Comparison of ENCODE assay signal across 8 cellular contexts in genomic region chr20:1118336-1119127, GRCh38. TPM values are rescaled to one million over a fixed set of nuclear protein-coding genes. Genes with fewer than 3 reads are reported as not detected.
DNase-seq lines count a peak whose midpoint lies in the region; ATAC-seq and TF ChIP-seq lines count a peak whose summit lies in the region.

A gene with protein sequence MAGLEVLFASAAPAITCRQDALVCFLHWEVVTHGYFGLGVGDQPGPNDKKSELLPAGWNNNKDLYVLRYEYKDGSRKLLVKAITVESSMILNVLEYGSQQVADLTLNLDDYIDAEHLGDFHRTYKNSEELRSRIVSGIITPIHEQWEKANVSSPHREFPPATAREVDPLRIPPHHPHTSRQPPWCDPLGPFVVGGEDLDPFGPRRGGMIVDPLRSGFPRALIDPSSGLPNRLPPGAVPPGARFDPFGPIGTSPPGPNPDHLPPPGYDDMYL (plus strand): TSS chr20:1118602. CDS start chr20:1118774, 172 bp downstream.

- H3K4me3 Mint-ChIP-seq in IgD-negative memory B cell, result peak within 1 kb of the TSS; percentile 94 to 99 (median 98)

- no peaks in the 10 kb centered on the region for H3K9me3 ChIP-seq in mucosa of rectum (ENCODE audit: control insufficient read depth in 2 of 2, low read length in 2 of 2)

- H3K27me3 ChIP-seq in mucosa of rectum (ENCODE audit: control insufficient read depth in 2 of 2, insufficient read depth in 2 of 2, low read length in 2 of 2), result no peaks in the 10 kb centered on the region

- TF ChIP-seq CTCF in epithelial cell of proximal tubule (conservative IDR thresholded peaks at IDR 0.05; ENCODE audit: low read depth, low read length), result no peak

- ATAC-seq in GM21529 (IDR thresholded peaks at IDR 0.05; ENCODE audit: unreplicated experiment), result peak; percentile 96

- H3K9ac ChIP-seq in mucosa of rectum (ENCODE audit: low read depth in 1 of 2, low read length in 2 of 2), result peak within 1 kb of the TSS; percentile 94 to 98

- peaks cover 19 to 39% of the 10 kb centered on the region in 2 donors for H3K4me1 ChIP-seq in mucosa of rectum (ENCODE audit: control insufficient read depth in 2 of 2, insufficient read depth in 2 of 2, low read length in 2 of 2)

- H3K36me3 ChIP-seq in mucosa of rectum (ENCODE audit: control insufficient read depth in 2 of 2, insufficient read depth in 2 of 2, low read length in 2 of 2), result peaks cover 0 to 6% of the 10 kb centered on the region in 2 donors

- H3K36me3 Mint-ChIP-seq in IgD-negative memory B cell, result peaks cover 7% of the 10 kb centered on the region

- H3K4me3 ChIP-seq in epithelial cell of proximal tubule (ENCODE audit: low read depth, low read length) (peak within 1 kb of the TSS; percentile 73), mucosa of rectum (ENCODE audit: low read length in 2 of 2) (peak within 1 kb of the TSS; percentile 98)

- H3K27ac Mint-ChIP-seq in IgD-negative memory B cell, result peak within 1 kb of the TSS; percentile 89 to 98 (median 93)

- DNase-seq in DMS114 treated with DMSO at 0.1 percent for 48 hours (lab: John Stamatoyannopoulos, UW; ENCODE audit: unreplicated experiment) (peak; percentile 79), OCI-M2 (lab: John Stamatoyannopoulos, UW; ENCODE audit: unreplicated experiment) (peak; percentile 83), activated T-cell treated with anti-CD3 and anti-CD28 coated beads for 48 hours (ENCODE audit: low read depth) (peak; percentile 96), epithelial cell of proximal tubule (ENCODE audit: low read depth) (peak; percentile 25)
- peak; percentile 97 for DNase-seq in stimulated activated CD8-positive, alpha-beta memory T cell treated with anti-CD3 and anti-CD28 coated beads, Interleukin-4, amount 100 ng/mL, for 48 hours

- no peaks in the 10 kb centered on the region for H3K27me3 Mint-ChIP-seq in IgD-negative memory B cell

- H3K27ac ChIP-seq in mucosa of rectum (ENCODE audit: low read depth in 2 of 2, low read length in 2 of 2), result peak within 1 kb of the TSS; percentile 84 to 87

- H3K4me1 Mint-ChIP-seq in IgD-negative memory B cell, result peaks cover 47 to 58% (median 49%) of the 10 kb centered on the region in 3 donors

- no peaks in the 10 kb centered on the region for H3K9me3 Mint-ChIP-seq in IgD-negative memory B cell

RNA-seq across cellular contexts. Expression of the gene that starts here (rescaled TPM):
- polyA plus RNA-seq in IgD-negative memory B cell, result 163 TPM
- total RNA-seq in epithelial cell of proximal tubule, result 156 and 171 TPM in 2 replicates

Comparison
In these comparisons a context has a peak if more than half of its experiments do, and no peak if none do; other contexts are left out.
1. Peak in every context shown above with its lines: DNase-seq, ATAC-seq, H3K4me3 ChIP-seq and H3K27ac ChIP-seq.
2. DNase-seq: peak in every context shown above with its lines; median percentile 97 in stimulated activated CD8-positive, alpha-beta memory T cell treated with anti-CD3 and anti-CD28 coated beads, Interleukin-4, amount 100 ng/mL, for 48 hours; 96 in activated T-cell treated with anti-CD3 and anti-CD28 coated beads for 48 hours; 83 in OCI-M2; 79 in DMS114 treated with DMSO at 0.1 percent for 48 hours; 25 in epithelial cell of proximal tubule.